Comparison of ENCODE assay signal across 2 cellular contexts in genomic region chr19:9989504-9989903, GRCh38.
TF ChIP-seq lines count a peak whose summit lies in the region.

No MANE protein-coding gene starts in this region.

TF ChIP-seq in HepG2, 621 proteins besides CTCF, POLR2A, EP300 and RAD21:
- no peak for TF ChIP-seq AKAP8 (CRISPR knock-in tag; IDR thresholded peaks at IDR 0.05)
- TF ChIP-seq, protein P1, sequence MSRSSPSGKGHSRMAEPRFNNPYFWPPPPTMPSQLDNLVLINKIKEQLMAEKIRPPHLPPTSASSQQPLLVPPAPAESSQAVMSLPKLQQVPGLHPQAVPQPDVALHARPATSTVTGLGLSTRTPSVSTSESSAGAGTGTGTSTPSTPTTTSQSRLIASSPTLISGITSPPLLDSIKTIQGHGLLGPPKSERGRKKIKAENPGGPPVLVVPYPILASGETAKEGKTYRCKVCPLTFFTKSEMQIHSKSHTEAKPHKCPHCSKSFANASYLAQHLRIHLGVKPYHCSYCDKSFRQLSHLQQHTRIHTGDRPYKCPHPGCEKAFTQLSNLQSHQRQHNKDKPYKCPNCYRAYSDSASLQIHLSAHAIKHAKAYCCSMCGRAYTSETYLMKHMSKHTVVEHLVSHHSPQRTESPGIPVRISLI (CRISPR knock-in tag; IDR thresholded peaks at IDR 0.05; ENCODE audit: borderline replicate concordance): no peak
- no peak for TF ChIP-seq ZNF781 (CRISPR knock-in tag; IDR thresholded peaks at IDR 0.05; ENCODE audit: borderline replicate concordance, not compliant biosample characterization)
- TF ChIP-seq ZNF674 (CRISPR knock-in tag; IDR thresholded peaks at IDR 0.05; ENCODE audit: low read depth): no peak
- TF ChIP-seq NR3C1 (CRISPR knock-in tag; IDR thresholded peaks at IDR 0.05): no peak
- TF ChIP-seq ZNF768 (CRISPR knock-in tag; IDR thresholded peaks at IDR 0.05): peak; percentile 75
- TF ChIP-seq TRAFD1 (CRISPR knock-in tag; IDR thresholded peaks at IDR 0.05; ENCODE audit: borderline replicate concordance): no peak
- TF ChIP-seq ZNF557 (CRISPR knock-in tag; IDR thresholded peaks at IDR 0.05): no peak

TF ChIP-seq in H1, 55 proteins besides CTCF, POLR2A, EP300 and RAD21:
- TF ChIP-seq SRF (IDR thresholded peaks at IDR 0.05; ENCODE audit: low read depth, low read length) (no peak), BCL11A (IDR thresholded peaks at IDR 0.05; ENCODE audit: low read depth in 2 of 2, low read length in 2 of 2) (no peak), MAX (IDR thresholded peaks at IDR 0.05) (no peak), KDM1A (IDR thresholded peaks at IDR 0.05; ENCODE audit: borderline replicate concordance, low read length) (peak; percentile 19; the same call in 1 of the 2 replicates), JUND (IDR thresholded peaks at IDR 0.05; ENCODE audit: low read length) (no peak), EZH2 (IDR thresholded peaks at IDR 0.05; ENCODE audit: low read depth, low read length, severe bottlenecking) (no peak)
